ENCODE assay signal across 8 cellular contexts in the genomic region with DNA sequence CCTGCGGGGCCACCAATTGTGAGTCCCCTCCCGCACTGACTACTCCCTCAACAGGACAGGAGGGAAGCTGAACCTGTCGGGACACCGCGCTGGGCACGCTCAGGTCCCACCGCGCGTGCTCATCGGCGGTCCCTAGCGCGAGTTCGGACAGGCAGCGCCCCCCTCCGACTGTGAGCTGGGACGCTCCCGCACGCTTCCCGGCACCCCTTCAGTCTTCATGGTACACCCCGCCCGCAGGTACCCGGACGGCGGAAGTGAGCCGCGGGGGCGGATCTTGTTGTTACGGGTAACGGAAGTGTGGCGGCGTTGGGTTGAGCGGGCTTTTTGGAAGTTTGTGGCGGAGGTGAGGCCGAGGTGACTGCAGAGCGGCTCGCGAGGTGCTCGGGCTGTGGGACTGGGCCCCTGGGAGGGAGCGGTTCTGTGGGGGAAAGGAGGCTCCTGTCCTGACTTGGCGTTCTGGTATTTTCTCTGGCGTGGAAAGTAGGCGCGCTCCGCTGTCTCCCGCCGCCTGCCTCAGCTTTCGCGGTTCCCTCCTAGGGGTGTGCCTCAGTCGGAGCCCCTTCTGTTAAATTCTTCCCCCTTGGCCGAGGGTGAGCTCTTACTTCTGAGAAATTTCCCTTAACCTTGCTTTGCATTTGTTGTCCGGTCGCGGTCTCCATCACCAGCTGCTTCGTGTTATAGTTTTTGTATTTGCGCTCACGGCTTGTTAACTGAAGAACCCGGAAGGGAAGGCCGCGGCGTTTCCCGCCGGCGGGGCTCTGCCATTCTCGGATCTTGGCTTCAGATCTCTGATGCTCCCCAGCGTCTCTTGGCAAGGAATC. TPM values are rescaled to one million over a fixed set of nuclear protein-coding genes. Genes with fewer than 3 reads are reported as not detected.
A peak's percentile ranks its signal among the peaks of the same experiment; 100 is the strongest.
DNase-seq lines count a peak whose midpoint lies in the region; ATAC-seq and FAIRE-seq lines count a peak whose summit lies in the region.

A gene (plus strand): TSS at position 289 of the 821 bp plus-strand sequence. CDS start 3,669 bp downstream, outside the sequence.

- peaks cover 6% of the 10 kb centered on the region for H3K4me1 ChIP-seq in endocrine pancreas (ENCODE audit: control insufficient read depth, insufficient read depth, low read length)

- DNase-seq in Caki2 (ENCODE audit: low read depth) (peak; percentile 92), HTR-8/SVneo (ENCODE audit: insufficient read length, low spot score) (peak; percentile 92), NOMO-1 treated with DMSO at 0.1 percent for 48 hours (lab: John Stamatoyannopoulos, UW; ENCODE audit: unreplicated experiment) (peak; percentile 93), mesenteric fat pad (ENCODE audit: low spot score) (peak; percentile 98)
- DNase-seq in activated CD8-positive, alpha-beta memory T cell treated with anti-CD3 and anti-CD28 coated beads for 48 hours (ENCODE audit: low read depth in 2 of 3, low spot score in 2 of 3), result peak; percentile 93 to 97 (median 96)
- peak; percentile 88 for DNase-seq in stimulated activated CD8-positive, alpha-beta memory T cell treated with anti-CD3 and anti-CD28 coated beads, Interleukin-15, amount 100 ng/mL, for 24 hours (ENCODE audit: low read depth)

- no peaks in the 10 kb centered on the region for H3K9me3 ChIP-seq in endocrine pancreas (ENCODE audit: control insufficient read depth, low read length)

- FAIRE-seq in HTR-8/SVneo (lab: Jason Lieb, UNC), result peak; percentile 76

- no peaks in the 10 kb centered on the region for H3K27me3 ChIP-seq in endocrine pancreas (ENCODE audit: control insufficient read depth, insufficient read depth, low read length)

- H3K36me3 ChIP-seq in endocrine pancreas (ENCODE audit: control insufficient read depth, insufficient read depth, low read length), result no peaks in the 10 kb centered on the region

- H3K4me3 ChIP-seq in endocrine pancreas (ENCODE audit: control insufficient read depth, insufficient read depth, low read length), result peak within 1 kb of the TSS; percentile 63

- peak; percentile 92 for ATAC-seq in GM21367 (IDR thresholded peaks at IDR 0.05; ENCODE audit: unreplicated experiment)

- in situ Hi-C loops in Caki2 (cut with HindIII; ENCODE audit: low pct_unique_long_range_greater_than_20kb, low sequenced_read_pairs), result no loop called here

- peak within 1 kb of the TSS; percentile 71 for H3K9ac ChIP-seq in endocrine pancreas (ENCODE audit: control insufficient read depth, insufficient read depth, low read length)

RNA-seq across cellular contexts. Expression of the gene that starts here (rescaled TPM):
- total RNA-seq in Caki2 (2014; rRNA removed; shearing (Covaris generic); ENCODE audit: low replicate concordance), result 27.0 and 35.7 TPM in 2 replicates
- 6.6 TPM for total RNA-seq in mesenteric fat pad

Comparison
In these comparisons a context has a peak if more than half of its experiments do, and no peak if none do; other contexts are left out.
1. Peak in every context shown above with its lines: DNase-seq, ATAC-seq and H3K4me3 ChIP-seq.